Comparison of ENCODE assay signal across 8 cellular contexts in genomic region chr6:154805288-154805911, GRCh38.
A peak's percentile ranks its signal among the peaks of the same experiment; 100 is the strongest.
DNase-seq lines count a peak whose midpoint lies in the region; ATAC-seq and TF ChIP-seq lines count a peak whose summit lies in the region.

No MANE protein-coding gene starts in this region.

- no peaks in the 10 kb centered on the region for H3K4me1 ChIP-seq in CD8-positive, alpha-beta T cell (ENCODE audit: insufficient read depth, low read length)
- no peaks in the 10 kb centered on the region for H3K4me1 ChIP-seq in GM23338 (ENCODE audit: insufficient read depth)
- H3K4me1 ChIP-seq in OCI-LY1 (ENCODE audit: insufficient read depth, low read length, severe bottlenecking): no peaks in the 10 kb centered on the region
- no peaks in the 10 kb centered on the region for H3K4me1 ChIP-seq in ovary (ENCODE audit: insufficient read depth)

- H3K9ac ChIP-seq in OCI-LY1 (ENCODE audit: low read length): no peak overlapping the region

- intact Hi-C loops in CD8-positive, alpha-beta T cell (cut with DNase I, micrococcal nuclease): loop anchor here (1.0 to 5.0 kb wide), 5 partner anchors 15 to 653 kb away; partner anchors contain the start of gene SCAF8 (in 2 of the 2)
- intact Hi-C loops in ovary (cut with DNase I): loop anchor here (5.0 to 10.0 kb wide), 3 partner anchors 71 to 131 kb away; partner anchors contain the start of gene SCAF8 (in 2 of the 4)

- no peaks in the 10 kb centered on the region for H3K9me3 ChIP-seq in CD8-positive, alpha-beta T cell (ENCODE audit: low read length)
- H3K9me3 ChIP-seq in OCI-LY1 (ENCODE audit: low read length) (no peaks in the 10 kb centered on the region), ovary (no peaks in the 10 kb centered on the region)

- TF ChIP-seq EP300 in ovary (IDR thresholded peaks at IDR 0.05): no peak

- H3K27me3 ChIP-seq in CD8-positive, alpha-beta T cell (ENCODE audit: insufficient read depth, low read length): no peaks in the 10 kb centered on the region
- no peaks in the 10 kb centered on the region for H3K27me3 ChIP-seq in GM23338 (ENCODE audit: insufficient read depth)
- H3K27me3 ChIP-seq in OCI-LY1 (ENCODE audit: insufficient read depth, low read length): no peaks in the 10 kb centered on the region
- no peaks in the 10 kb centered on the region for H3K27me3 ChIP-seq in ovary

- POLR2A ChIA-PET in CD8-positive, alpha-beta T cell (lab: Charles Lee): interaction anchor here (1.1 kb wide), 1 partner anchor 130 kb away, joined by 4 read pairs; no protein-coding TSS in a partner anchor

- H3F3A ChIP-seq in GM23338 (replicated peaks; ENCODE audit: low read depth): no peaks in the 10 kb centered on the region
- H3F3A ChIP-seq in OCI-LY1 (ENCODE audit: insufficient read depth, low read length): no peaks in the 10 kb centered on the region

- no peaks in the 10 kb centered on the region for H3K9me2 ChIP-seq in GM23338 (ENCODE audit: insufficient read depth)
- H3K9me2 ChIP-seq in OCI-LY1 (ENCODE audit: low read depth, low read length): no peaks in the 10 kb centered on the region

- no peak for DNase-seq in CD8-positive, alpha-beta T cell
- peak; percentile 34 for DNase-seq in GM23338 (ENCODE audit: low spot score)
- DNase-seq in endothelial cell (ENCODE audit: low spot score): no peak
- no peak for DNase-seq in ovary
- no peak for DNase-seq in cerebellar nuclear complex (lab: John Stamatoyannopoulos, UW)
- no peak for DNase-seq in activated naive CD4-positive, alpha-beta T cell treated with anti-CD3 and anti-CD28 coated beads, Interleukin-2, amount 50 U/mL, for 72 hours (ENCODE audit: low spot score in 2 of 2)

- peaks cover 65% of the 10 kb centered on the region for H3K36me3 Mint-ChIP-seq in CD8-positive, alpha-beta T cell
- H3K36me3 Mint-ChIP-seq in GM23338 (ENCODE audit: low read depth): peaks cover 50% of the 10 kb centered on the region
- H3K36me3 Mint-ChIP-seq in endothelial cell (ENCODE audit: low read depth, unreplicated experiment): peaks cover 7% of the 10 kb centered on the region
- peaks cover 10 to 18% of the 10 kb centered on the region in 2 donors for H3K36me3 Mint-ChIP-seq in activated naive CD4-positive, alpha-beta T cell treated with anti-CD3 and anti-CD28 coated beads, Interleukin-2, amount 50 U/mL, for 72 hours

- H3K4me2 ChIP-seq in GM23338 (no peak overlapping the region), OCI-LY1 (ENCODE audit: low read length) (no peak overlapping the region)

- H3K27me3 Mint-ChIP-seq in CD8-positive, alpha-beta T cell (ENCODE audit: low read depth): no peaks in the 10 kb centered on the region
- no peaks in the 10 kb centered on the region for H3K27me3 Mint-ChIP-seq in GM23338 (ENCODE audit: insufficient read depth, low read depth, poor library complexity)
- peaks cover 2% of the 10 kb centered on the region for H3K27me3 Mint-ChIP-seq in endothelial cell (ENCODE audit: unreplicated experiment)

- TF ChIP-seq CTCF in CD8-positive, alpha-beta T cell (IDR thresholded peaks at IDR 0.05): peak; percentile 63
- TF ChIP-seq CTCF in GM23338 (conservative IDR thresholded peaks at IDR 0.05; ENCODE audit: low read depth in 2 of 2): peak; percentile 52 to 53
- TF ChIP-seq CTCF in OCI-LY1 (IDR thresholded peaks at IDR 0.05; ENCODE audit: low read length): peak; percentile 56
- peak; percentile 38 for TF ChIP-seq CTCF in endothelial cell (IDR thresholded peaks at IDR 0.05; ENCODE audit: unreplicated experiment)
- peak; percentile 14 to 59 (median 25) for TF ChIP-seq CTCF in ovary (IDR thresholded peaks at IDR 0.05)

- no peak for TF ChIP-seq POLR2A in ovary (IDR thresholded peaks at IDR 0.05)

- H3K27ac Mint-ChIP-seq in CD8-positive, alpha-beta T cell: no peak overlapping the region
- no peak overlapping the region for H3K27ac Mint-ChIP-seq in GM23338
- no peak overlapping the region for H3K27ac Mint-ChIP-seq in endothelial cell (ENCODE audit: unreplicated experiment)
- no peak overlapping the region for H3K27ac Mint-ChIP-seq in activated naive CD4-positive, alpha-beta T cell treated with anti-CD3 and anti-CD28 coated beads, Interleukin-2, amount 50 U/mL, for 72 hours

- peaks cover 3% of the 10 kb centered on the region for H3K79me2 ChIP-seq in GM23338 (replicated peaks; ENCODE audit: insufficient read depth)
- no peaks in the 10 kb centered on the region for H3K79me2 ChIP-seq in OCI-LY1 (ENCODE audit: insufficient read depth, low read length)

- 25 to 33% (median 29%) methylated on average over 2 of the region's 2 CpGs for WGBS in ovary, 3 donors

- H3K9me3 Mint-ChIP-seq in CD8-positive, alpha-beta T cell: no peaks in the 10 kb centered on the region
- no peaks in the 10 kb centered on the region for H3K9me3 Mint-ChIP-seq in GM23338
- no peaks in the 10 kb centered on the region for H3K9me3 Mint-ChIP-seq in endothelial cell (ENCODE audit: unreplicated experiment)
- no peaks in the 10 kb centered on the region for H3K9me3 Mint-ChIP-seq in activated naive CD4-positive, alpha-beta T cell treated with anti-CD3 and anti-CD28 coated beads, Interleukin-2, amount 50 U/mL, for 72 hours

- CTCF ChIA-PET in CD8-positive, alpha-beta T cell (lab: Charles Lee): interaction anchor here (0.6 to 7.8 kb wide), 12 partner anchors 9 to 400 kb away, joined by 3 to 136 read pairs (median 4); no protein-coding TSS in a partner anchor

- peak; percentile 81 for ATAC-seq in CD8-positive, alpha-beta T cell
- no peak for ATAC-seq in GM23338
- no peak for ATAC-seq in GM18498 (IDR thresholded peaks at IDR 0.05; ENCODE audit: unreplicated experiment)
- ATAC-seq in activated naive CD4-positive, alpha-beta T cell treated with anti-CD3 and anti-CD28 coated beads, Interleukin-2, amount 50 U/mL, for 72 hours: no peak

- peaks cover 34% of the 10 kb centered on the region for H3K36me3 ChIP-seq in CD8-positive, alpha-beta T cell (ENCODE audit: insufficient read depth, low read length)
- H3K36me3 ChIP-seq in GM23338 (ENCODE audit: insufficient read depth) (peaks cover 35% of the 10 kb centered on the region), OCI-LY1 (ENCODE audit: insufficient read depth, low read length) (peaks cover 76% of the 10 kb centered on the region), ovary (no peaks in the 10 kb centered on the region)

- no peak overlapping the region for H2AFZ ChIP-seq in GM23338
- no peak overlapping the region for H2AFZ ChIP-seq in OCI-LY1 (ENCODE audit: low read length)

- H3K4me1 Mint-ChIP-seq in CD8-positive, alpha-beta T cell (ENCODE audit: low read depth): peaks cover 3% of the 10 kb centered on the region
- H3K4me1 Mint-ChIP-seq in GM23338 (no peaks in the 10 kb centered on the region), endothelial cell (ENCODE audit: unreplicated experiment) (no peaks in the 10 kb centered on the region)

- no peak overlapping the region for H3K27ac ChIP-seq in CD8-positive, alpha-beta T cell (ENCODE audit: low read depth, low read length)
- no peak overlapping the region for H3K27ac ChIP-seq in GM23338 (ENCODE audit: low read depth)
- no peak overlapping the region for H3K27ac ChIP-seq in OCI-LY1 (ENCODE audit: low read depth, low read length, poor library complexity, severe bottlenecking)
- no peak overlapping the region for H3K27ac ChIP-seq in ovary

- no peak overlapping the region for H3K4me3 Mint-ChIP-seq in CD8-positive, alpha-beta T cell
- H3K4me3 Mint-ChIP-seq in GM23338 (no peak overlapping the region), endothelial cell (ENCODE audit: unreplicated experiment) (no peak overlapping the region)

- H4K20me1 ChIP-seq in GM23338 (replicated peaks; ENCODE audit: insufficient read depth): peaks cover 5% of the 10 kb centered on the region; the same call in 1 of the 2 replicates
- no peaks in the 10 kb centered on the region for H4K20me1 ChIP-seq in OCI-LY1 (ENCODE audit: insufficient read depth, low read length)

- no peak overlapping the region for H3K4me3 ChIP-seq in CD8-positive, alpha-beta T cell (ENCODE audit: low read depth, low read length)
- H3K4me3 ChIP-seq in GM23338 (no peak overlapping the region), OCI-LY1 (ENCODE audit: low read depth, low read length, poor library complexity, severe bottlenecking) (no peak overlapping the region), ovary (no peak overlapping the region)

TF ChIP-seq in GM23338, 12 proteins besides CTCF, POLR2A, EP300 and RAD21:
- TF ChIP-seq ZNF331 (CRISPR knock-in tag; IDR thresholded peaks at IDR 0.05; ENCODE audit: low read depth): no peak
- TF ChIP-seq REST (IDR thresholded peaks at IDR 0.05; ENCODE audit: unreplicated experiment): no peak
- no peak for TF ChIP-seq ETS1 (IDR thresholded peaks at IDR 0.05)
- TF ChIP-seq EZH2phosphoT487 (IDR thresholded peaks at IDR 0.05; ENCODE audit: unreplicated experiment): no peak
TF ChIP-seq in GM23338: peak in this region for 0.
